27 cellular contexts compared by ENCODE assay signal in the genomic region with DNA sequence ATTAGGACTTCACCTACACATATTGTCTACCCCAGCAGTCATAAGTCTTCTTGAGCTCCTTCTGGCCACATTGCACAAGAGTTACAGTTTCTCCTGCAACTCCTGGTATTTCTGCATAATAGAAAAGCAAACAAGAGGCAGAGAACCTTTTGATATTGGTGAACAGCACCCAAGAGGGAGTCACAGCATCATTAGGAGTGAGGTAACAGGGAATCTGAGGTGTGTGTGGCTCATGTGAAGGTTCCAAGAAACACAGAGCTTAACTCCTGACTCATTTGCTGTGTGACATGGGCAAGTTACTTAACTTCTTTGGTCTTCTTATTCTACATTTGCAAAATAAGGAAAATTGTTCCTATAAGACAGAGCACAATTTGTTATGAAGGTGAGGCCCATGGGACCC.
"Had no signal": no experiment of that assay in that cellular context is flagged by ENCODE, and none has a peak within 500 bp of the region (broad histone marks: within the 10 kb centered on the region; RNA-seq: fewer than 3 reads in every experiment).

No MANE protein-coding gene starts in this region.

- H3K4me3 Mint-ChIP-seq: activated CD4-positive, alpha-beta memory T cell treated with anti-CD3 and anti-CD28 coated beads for 36 hours; activated CD4-positive, alpha-beta T cell treated with anti-CD3 and anti-CD28 coated beads, Interleukin-2, amount 10 ng/mL, durations not matched to agents 7 days and 5 days; activated naive CD4-positive, alpha-beta T cell treated with anti-CD3 and anti-CD28 coated beads for 36 hours; activated naive CD8-positive, alpha-beta T cell; activated T-helper 17 cell treated with anti-CD3 and anti-CD28 coated beads, Interleukin-2, amount 50 U/mL, for 72 hours; T-helper 1 cell treated with Interleukin-12 subunit alpha and Interleukin-12 subunit beta and Interleukin-4 antibody, amounts not matched to agents 30 μg/mL and 1 μg/mL, for 36 hours; WTC11 had no signal

- H3K27me3 Mint-ChIP-seq: activated CD4-positive, alpha-beta memory T cell treated with anti-CD3 and anti-CD28 coated beads for 36 hours; activated CD4-positive, alpha-beta T cell treated with anti-CD3 and anti-CD28 coated beads, Interleukin-2, amount 10 ng/mL, durations not matched to agents 7 days and 5 days; activated T-helper 17 cell treated with anti-CD3 and anti-CD28 coated beads, Interleukin-2, amount 50 U/mL, for 72 hours had no signal

- H3K9me3 Mint-ChIP-seq: activated CD4-positive, alpha-beta memory T cell treated with anti-CD3 and anti-CD28 coated beads for 36 hours; activated CD4-positive, alpha-beta T cell treated with anti-CD3 and anti-CD28 coated beads, Interleukin-2, amount 10 ng/mL, durations not matched to agents 7 days and 5 days; activated T-helper 17 cell treated with anti-CD3 and anti-CD28 coated beads, Interleukin-2, amount 50 U/mL, for 72 hours had no signal

- H3K9me3 ChIP-seq: Peyer's patch had no signal

- H3K4me3 ChIP-seq: cardiac muscle cell, Peyer's patch had no signal

- H3K4me1 ChIP-seq: Peyer's patch had no signal

- H3K27ac Mint-ChIP-seq: activated CD4-positive, alpha-beta memory T cell treated with anti-CD3 and anti-CD28 coated beads for 36 hours; activated CD4-positive, alpha-beta T cell treated with anti-CD3 and anti-CD28 coated beads, Interleukin-2, amount 10 ng/mL, durations not matched to agents 7 days and 5 days; activated naive CD4-positive, alpha-beta T cell treated with anti-CD3 and anti-CD28 coated beads for 36 hours; activated naive CD8-positive, alpha-beta T cell; activated T-helper 17 cell treated with anti-CD3 and anti-CD28 coated beads, Interleukin-2, amount 50 U/mL, for 72 hours; T-helper 1 cell treated with Interleukin-12 subunit alpha and Interleukin-12 subunit beta and Interleukin-4 antibody, amounts not matched to agents 30 μg/mL and 1 μg/mL, for 36 hours; WTC11 had no signal

- DNase-seq: activated CD4-positive, alpha-beta memory T cell treated with anti-CD3 and anti-CD28 coated beads for 36 hours; activated CD4-positive, alpha-beta T cell treated with anti-CD3 and anti-CD28 coated beads, Interleukin-2, amount 10 ng/mL, durations not matched to agents 7 days and 5 days; activated CD4-positive, CD25-positive, alpha-beta regulatory T cell treated with anti-CD3 and anti-CD28 coated beads, Interleukin-2, amount 50 U/mL, for 72 hours; activated gamma-delta T cell; activated naive CD4-positive, alpha-beta T cell treated with anti-CD3 and anti-CD28 coated beads for 36 hours; activated T-cell treated with anti-CD3 and anti-CD28 coated beads for 4 hours; activated T-cell treated with anti-CD3 and anti-CD28 coated beads, Interleukin-2, amount 50 U/mL, for 48 hours; brain microvascular endothelial cell; IMR-90; Kasumi-1; KBM-7; NCI-H1105 treated with DMSO at 0.1 percent for 48 hours; NCI-H1436 treated with DMSO at 0.1 percent for 48 hours; NCI-H187; NCI-H2081; NCI-H510A treated with DMSO at 0.1 percent for 48 hours; NCI-H69; NK-92 treated with Interleukin-12 subunit alpha and Interleukin-12 subunit beta, amount 100 ng/mL, for 24 hours; OCI-M1; Peyer's patch; Right ventricle myocardium superior had no signal

- H3K4me1 Mint-ChIP-seq: activated CD4-positive, alpha-beta T cell treated with anti-CD3 and anti-CD28 coated beads, Interleukin-2, amount 10 ng/mL, durations not matched to agents 7 days and 5 days; activated T-helper 17 cell treated with anti-CD3 and anti-CD28 coated beads, Interleukin-2, amount 50 U/mL, for 72 hours had no signal

- H3K27me3 ChIP-seq: brain microvascular endothelial cell, cardiac muscle cell, Peyer's patch had no signal

- H3K27ac ChIP-seq: brain microvascular endothelial cell, cardiac muscle cell, Peyer's patch, RWPE1 had no signal

- ATAC-seq: activated T-helper 17 cell treated with anti-CD3 and anti-CD28 coated beads, Interleukin-2, amount 50 U/mL, for 72 hours; WTC11 had no signal

- H3K36me3 ChIP-seq: brain microvascular endothelial cell, cardiac muscle cell, Peyer's patch had no signal

- H3K36me3 Mint-ChIP-seq: activated CD4-positive, alpha-beta memory T cell treated with anti-CD3 and anti-CD28 coated beads for 36 hours; activated naive CD8-positive, alpha-beta T cell; WTC11 had no signal
